Comparison of ENCODE assay signal across 16 cellular contexts in genomic region chr6:1317302-1317815, GRCh38. TPM values are rescaled to one million over a fixed set of nuclear protein-coding genes. Genes with fewer than 3 reads are reported as not detected.
DNase-seq lines count a peak whose midpoint lies in the region; ATAC-seq and TF ChIP-seq lines count a peak whose summit lies in the region.
"Had no signal": no experiment of that assay in that cellular context is flagged by ENCODE, and none has a peak within 500 bp of the region (broad histone marks: within the 10 kb centered on the region; RNA-seq: fewer than 3 reads in every experiment).

No MANE protein-coding gene starts in this region.

- TF ChIP-seq CTCF in PC-9 (conservative IDR thresholded peaks at IDR 0.05) (no peak), esophagus muscularis mucosa (IDR thresholded peaks at IDR 0.05) (no peak)

- peak; percentile 65 for DNase-seq in ELF-1 (ENCODE audit: low read depth, low spot score)
- no peak for DNase-seq in PC-9
- DNase-seq in esophagus muscularis mucosa (ENCODE audit: extremely low spot score), result no peak
- no peak for DNase-seq in stimulated activated naive CD4-positive, alpha-beta T cell (lab: John Stamatoyannopoulos, UW)
- no peak for DNase-seq in NCI-H1436 treated with DMSO at 0.1 percent for 48 hours (lab: John Stamatoyannopoulos, UW)
- DNase-seq: CD8-positive, alpha-beta T cell; KBM-7; NCI-H1092 treated with DMSO at 0.1 percent for 48 hours; NCI-H187; NCI-H2171; NCI-H446 treated with DMSO at 0.1 percent for 48 hours; SIG-M5 had no signal

- POLR2A ChIA-PET in PC-9 (lab: Charles Lee; ENCODE audit: unreplicated experiment), result interaction anchor here (1.0 kb wide), 1 partner anchor 19 kb away, joined by 3 read pairs; no protein-coding TSS in a partner anchor

- H3K27ac Mint-ChIP-seq in stimulated activated memory B cell treated with anti-CD40 and anti-IgM and Interleukin-4, amounts not matched to agents 10 μg/mL and 1 μg/mL and 100 μg/mL, for 72 hours, result no peak overlapping the region
- H3K27ac Mint-ChIP-seq: CD8-positive, alpha-beta T cell had no signal

- WGBS in esophagus muscularis mucosa, result 88% methylated on average over 19 of the region's 43 CpGs

- no peak overlapping the region for H3K4me3 Mint-ChIP-seq in stimulated activated memory B cell treated with anti-CD40 and anti-IgM and Interleukin-4, amounts not matched to agents 10 μg/mL and 1 μg/mL and 100 μg/mL, for 72 hours

- H3K9me3 ChIP-seq in PC-9 (ENCODE audit: insufficient read depth, low read depth), result no peaks in the 10 kb centered on the region
- H3K9me3 ChIP-seq in esophagus muscularis mucosa, result no peaks in the 10 kb centered on the region
- H3K9me3 ChIP-seq: BE2C had no signal

- peak; percentile 66 for ATAC-seq in stimulated activated memory B cell treated with anti-CD40 and anti-IgM and Interleukin-4, amounts not matched to agents 10 μg/mL and 1 μg/mL and 100 μg/mL, for 72 hours
- ATAC-seq in HG03432 (IDR thresholded peaks at IDR 0.05; ENCODE audit: unreplicated experiment), result no peak
- ATAC-seq: CD8-positive, alpha-beta T cell; HCT116 had no signal

- no peaks in the 10 kb centered on the region for H3K9me3 Mint-ChIP-seq in stimulated activated memory B cell treated with anti-CD40 and anti-IgM and Interleukin-4, amounts not matched to agents 10 μg/mL and 1 μg/mL and 100 μg/mL, for 72 hours
- H3K9me3 Mint-ChIP-seq: CD8-positive, alpha-beta T cell had no signal

- intact Hi-C loops in PC-9 (cut with micrococcal nuclease; ENCODE audit: unreplicated experiment) (no loop called here), esophagus muscularis mucosa (cut with DNase I) (no loop called here)

- H3K27me3 ChIP-seq in PC-9 (ENCODE audit: insufficient read depth, low read depth) (no peaks in the 10 kb centered on the region), esophagus muscularis mucosa (peaks cover 0 to 20% (median 0%) of the 10 kb centered on the region in 4 donors)

- no TSS peak for BruUV-seq in PC-9 (replicated peaks; lab: Mats Ljungman, UMichigan)

- H3K36me3 Mint-ChIP-seq in stimulated activated memory B cell treated with anti-CD40 and anti-IgM and Interleukin-4, amounts not matched to agents 10 μg/mL and 1 μg/mL and 100 μg/mL, for 72 hours, result peaks cover 5% of the 10 kb centered on the region
- H3K36me3 Mint-ChIP-seq: CD8-positive, alpha-beta T cell had no signal

- H3K4me1 ChIP-seq in PC-9 (replicated peaks; ENCODE audit: insufficient read depth) (peaks cover 26% of the 10 kb centered on the region), esophagus muscularis mucosa (peaks cover 11 to 49% (median 45%) of the 10 kb centered on the region in 4 donors)
- H3K4me1 ChIP-seq: BE2C had no signal

- TF ChIP-seq POLR2A in esophagus muscularis mucosa (IDR thresholded peaks at IDR 0.05; ENCODE audit: low read depth), result no peak

- H3K27ac ChIP-seq in PC-9 (peak overlapping the region; percentile 41; the same call in 1 of the 2 replicates), esophagus muscularis mucosa (replicated peaks in 1 of 4) (peak overlapping the region; percentile 38 to 60 (median 40))

- H3K36me3 ChIP-seq in PC-9 (ENCODE audit: low read depth), result peaks cover 16% of the 10 kb centered on the region; the same call in 1 of the 2 replicates
- no peaks in the 10 kb centered on the region for H3K36me3 ChIP-seq in esophagus muscularis mucosa
- H3K36me3 ChIP-seq: BE2C had no signal

- CTCF ChIA-PET in PC-9 (lab: Charles Lee), result no interaction called here

- no peak overlapping the region for H2AFZ ChIP-seq in PC-9

- no peaks in the 10 kb centered on the region for H4K20me1 ChIP-seq in PC-9 (ENCODE audit: insufficient read depth)

- peaks cover 44% of the 10 kb centered on the region for H3K27me3 Mint-ChIP-seq in stimulated activated memory B cell treated with anti-CD40 and anti-IgM and Interleukin-4, amounts not matched to agents 10 μg/mL and 1 μg/mL and 100 μg/mL, for 72 hours

- H3K9me2 ChIP-seq in PC-9 (ENCODE audit: insufficient read depth), result no peaks in the 10 kb centered on the region

- no peak for TF ChIP-seq EP300 in esophagus muscularis mucosa (IDR thresholded peaks at IDR 0.05)

- no peak overlapping the region for H3K4me3 ChIP-seq in PC-9
- H3K4me3 ChIP-seq in esophagus muscularis mucosa, result no peak overlapping the region

- no peak overlapping the region for H3K4me2 ChIP-seq in PC-9

- H3F3A ChIP-seq in PC-9 (ENCODE audit: insufficient read depth, low read depth), result peaks cover 50% of the 10 kb centered on the region; the same call in 1 of the 2 replicates

- H3K4me1 Mint-ChIP-seq in stimulated activated memory B cell treated with anti-CD40 and anti-IgM and Interleukin-4, amounts not matched to agents 10 μg/mL and 1 μg/mL and 100 μg/mL, for 72 hours, result peaks cover 21% of the 10 kb centered on the region

- peaks cover 32% of the 10 kb centered on the region for H3K79me2 ChIP-seq in PC-9 (ENCODE audit: low read depth)

RNA-seq across cellular contexts. Expression of gene FOXQ1, which starts 5.5 kb away (rescaled TPM):
- total RNA-seq in PC-9 (2021), result 55.8 and 57.0 TPM in 2 replicates
- total RNA-seq in esophagus muscularis mucosa, result 1 to 10 TPM; 2.5 to 4.4 (median 2.9) TPM
- total RNA-seq: CD8-positive, alpha-beta T cell had no signal

Comparison
In these comparisons a context has a peak if more than half of its experiments do, and no peak if none do; other contexts are left out.
1. RNA of gene FOXQ1, which starts 5.5 kb away (total RNA-seq): 55.8 to 57.0 TPM in PC-9; 2.5 to 4.4 TPM in esophagus muscularis mucosa; every median in the first group is over 10 times any median in the second.